1 cellular context compared by ENCODE assay signal in genomic region chr15:45122719-45123118, GRCh38.
TF ChIP-seq lines count a peak whose summit lies in the region.

No MANE protein-coding gene starts in this region.

TF ChIP-seq in K562, 482 proteins besides CTCF, POLR2A, EP300 and RAD21:
- no peak for TF ChIP-seq ZNF232 (CRISPR knock-in tag; IDR thresholded peaks at IDR 0.05)
- TF ChIP-seq NFIC (IDR thresholded peaks at IDR 0.05), result peak; percentile 57
TF ChIP-seq in K562: peak in this region for 1.
